Comparison of ENCODE assay signal across 1 cellular context in the genomic region with DNA sequence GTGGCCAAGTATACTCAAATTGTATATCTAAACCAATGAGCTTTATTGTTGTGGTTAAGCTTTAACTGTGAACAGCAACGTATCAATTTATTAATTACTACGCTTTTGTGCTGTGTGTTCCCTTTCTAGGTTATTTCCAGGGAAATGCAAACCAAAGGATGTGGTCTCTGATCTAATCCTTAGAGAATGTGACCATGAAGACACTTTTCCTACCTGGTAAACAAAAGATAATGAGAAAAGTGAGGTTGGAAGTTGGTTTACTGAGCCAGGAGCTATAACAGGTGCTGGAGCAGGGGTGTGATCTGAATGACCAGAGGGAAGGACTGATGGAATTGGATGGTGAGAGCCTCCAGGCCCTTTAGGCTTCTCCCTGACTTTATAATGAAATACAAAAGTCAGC.
TF ChIP-seq lines count a peak whose summit lies in the region.

No MANE protein-coding gene starts in this region.

TF ChIP-seq in IMR-90, 13 proteins besides CTCF, POLR2A, EP300 and RAD21 (continued from another document):
- TF ChIP-seq, protein P1, sequence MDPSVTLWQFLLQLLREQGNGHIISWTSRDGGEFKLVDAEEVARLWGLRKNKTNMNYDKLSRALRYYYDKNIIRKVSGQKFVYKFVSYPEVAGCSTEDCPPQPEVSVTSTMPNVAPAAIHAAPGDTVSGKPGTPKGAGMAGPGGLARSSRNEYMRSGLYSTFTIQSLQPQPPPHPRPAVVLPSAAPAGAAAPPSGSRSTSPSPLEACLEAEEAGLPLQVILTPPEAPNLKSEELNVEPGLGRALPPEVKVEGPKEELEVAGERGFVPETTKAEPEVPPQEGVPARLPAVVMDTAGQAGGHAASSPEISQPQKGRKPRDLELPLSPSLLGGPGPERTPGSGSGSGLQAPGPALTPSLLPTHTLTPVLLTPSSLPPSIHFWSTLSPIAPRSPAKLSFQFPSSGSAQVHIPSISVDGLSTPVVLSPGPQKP (IDR thresholded peaks at IDR 0.05; ENCODE audit: borderline replicate concordance, low read depth, low read length) = no peak
TF ChIP-seq in IMR-90: peak in this region for 0.
